8 cellular contexts compared by ENCODE assay signal in the genomic region with DNA sequence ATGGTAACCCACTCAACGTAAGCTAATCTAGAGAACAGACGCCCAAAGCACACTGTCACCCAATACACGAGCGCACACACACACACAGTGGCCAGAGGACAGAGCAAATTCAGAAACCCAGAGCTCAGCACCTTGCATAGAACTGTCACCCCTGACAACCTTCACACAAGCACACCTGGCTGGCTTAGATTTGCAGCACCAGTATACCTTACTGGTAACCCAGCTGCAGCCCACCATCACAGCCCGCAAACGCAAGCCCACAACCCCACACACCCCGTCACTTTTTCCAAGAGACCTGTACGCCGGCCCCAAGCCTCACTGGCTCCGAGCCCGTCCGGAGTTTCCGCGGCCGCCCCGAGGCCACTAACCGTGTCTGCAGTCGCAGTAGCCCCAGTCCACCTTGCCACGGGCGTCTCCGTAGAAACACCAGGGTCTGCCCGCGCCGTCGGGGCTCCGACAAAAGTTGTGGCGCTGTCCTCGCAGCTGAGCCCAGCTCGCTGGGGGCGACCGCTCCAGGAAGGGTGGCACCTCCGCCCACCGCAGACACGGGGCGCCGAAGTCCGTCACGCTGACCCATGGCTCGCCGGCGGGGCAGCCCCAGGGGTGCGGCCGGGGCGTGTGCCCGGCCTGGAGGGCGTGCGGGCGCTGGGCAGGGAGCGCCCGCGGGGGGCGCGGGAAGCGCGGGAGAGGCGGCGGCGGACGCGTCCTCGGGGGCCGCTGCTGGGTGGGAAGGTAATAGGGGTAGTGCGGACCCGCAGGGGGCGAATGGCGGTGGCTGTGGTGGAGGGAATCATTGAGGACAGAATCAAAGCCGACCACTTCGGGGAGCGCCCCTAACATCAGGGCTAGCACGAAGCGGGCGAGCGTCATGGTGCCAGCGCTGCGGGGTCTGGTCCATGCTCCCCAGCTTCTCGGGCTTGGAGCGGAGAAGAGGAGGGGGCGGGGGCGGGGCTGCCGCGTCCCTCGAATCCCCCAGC. TPM values are rescaled to one million over a fixed set of nuclear protein-coding genes. Genes with fewer than 3 reads are reported as not detected.
DNase-seq lines count a peak whose midpoint lies in the region; ATAC-seq, FAIRE-seq and TF ChIP-seq lines count a peak whose summit lies in the region.

No MANE protein-coding gene starts in this region.

- no peaks in the 10 kb centered on the region for H4K20me1 ChIP-seq in osteoblast (ENCODE audit: insufficient read depth, low read length)

- H3K4me1 ChIP-seq in HUES6 (ENCODE audit: control insufficient read depth, insufficient read depth, low read length) (no peaks in the 10 kb centered on the region), osteoblast (ENCODE audit: insufficient read depth, low read length) (peaks cover 16% of the 10 kb centered on the region)

- peak overlapping the region; percentile 28 for H3K9ac ChIP-seq in HUES6 (ENCODE audit: low read length)

- DNase-seq in G401 (ENCODE audit: low spot score): peak; percentile 13
- peak; percentile 5 to 7 for DNase-seq in activated CD4-positive, alpha-beta T cell treated with anti-CD3 and anti-CD28 coated beads, Interleukin-2, amount 50 U/mL, for 48 hours
- DNase-seq in fibroblast of villous mesenchyme (ENCODE audit: low read depth): no peak
- DNase-seq in osteoblast (ENCODE audit: insufficient read length, low spot score, missing footprints): peak; percentile 89
- no peak for DNase-seq in D721Med (ENCODE audit: insufficient read length, low spot score)
- DNase-seq in NCI-H1048 (lab: John Stamatoyannopoulos, UW): no peak

- TF ChIP-seq CTCF in fibroblast of villous mesenchyme (IDR thresholded peaks at IDR 0.05; ENCODE audit: insufficient read depth, low read depth, low read length): no peak
- no peak for TF ChIP-seq CTCF in osteoblast (IDR thresholded peaks at IDR 0.05; ENCODE audit: extremely low read depth, low read depth, low read length)
- no peak for TF ChIP-seq CTCF in D721Med (IDR thresholded peaks at IDR 0.05; ENCODE audit: insufficient read depth, missing control alignments)

- peak overlapping the region; percentile 77 for H2AFZ ChIP-seq in osteoblast (ENCODE audit: low read length)

- in situ Hi-C loops in G401 (cut with HindIII; ENCODE audit: low sequenced_read_pairs): no loop called here

- H3K9me3 ChIP-seq in HUES6 (ENCODE audit: control insufficient read depth, insufficient read depth, low read depth, low read length) (no peaks in the 10 kb centered on the region), osteoblast (ENCODE audit: low read depth, low read length) (no peaks in the 10 kb centered on the region)

- H3K27me3 ChIP-seq in HUES6 (ENCODE audit: control insufficient read depth, insufficient read depth, low read length): peaks cover 26% of the 10 kb centered on the region
- H3K27me3 ChIP-seq in osteoblast (ENCODE audit: insufficient read depth, low read length): peaks cover 5% of the 10 kb centered on the region

- no peak for FAIRE-seq in D721Med (lab: Jason Lieb, UNC)

- H3K36me3 ChIP-seq in HUES6 (ENCODE audit: control insufficient read depth, insufficient read depth, low read length) (no peaks in the 10 kb centered on the region), osteoblast (ENCODE audit: insufficient read depth, low read length) (no peaks in the 10 kb centered on the region)

- H3K27ac ChIP-seq in HUES6 (ENCODE audit: low read depth, low read length) (no peak overlapping the region), osteoblast (ENCODE audit: low read depth, low read length) (peak overlapping the region; percentile 15)

- peak overlapping the region; percentile 96 for H3K4me2 ChIP-seq in osteoblast (ENCODE audit: insufficient read depth, low read length)

- ATAC-seq in GM21526 (IDR thresholded peaks at IDR 0.05; ENCODE audit: low FRiP score, unreplicated experiment): peak; percentile 8

- H3K4me3 ChIP-seq in HUES6 (ENCODE audit: low read depth, low read length) (peak overlapping the region; percentile 73), fibroblast of villous mesenchyme (ENCODE audit: low read depth, low read length) (peak overlapping the region; percentile 49), osteoblast (ENCODE audit: insufficient read depth, low read length) (peak overlapping the region; percentile 84)

- H3K79me2 ChIP-seq in osteoblast (ENCODE audit: insufficient read depth, low read length): peaks cover 23% of the 10 kb centered on the region

RNA-seq across cellular contexts. Expression of a gene that starts 0.7 kb away (rescaled TPM):
- total RNA-seq in G401 (2014; rRNA removed; shearing (Covaris generic)): not detected in 2 replicates
- total RNA-seq in fibroblast of villous mesenchyme: 11.7 and 19.3 TPM in 2 replicates
- total RNA-seq in osteoblast: 8.5 and 9.4 TPM in 2 replicates

Comparison
In these comparisons a context has a peak if more than half of its experiments do, and no peak if none do; other contexts are left out.
1. DNase-seq: peak in G401 (single experiment), activated CD4-positive, alpha-beta T cell treated with anti-CD3 and anti-CD28 coated beads, Interleukin-2, amount 50 U/mL, for 48 hours (2 of 2) and osteoblast (single experiment); none in fibroblast of villous mesenchyme (single experiment), D721Med (single experiment) and NCI-H1048 (single experiment).
2. Peak in every context shown above with its lines, with median percentiles within 50 percentile points of each other: H3K4me3 ChIP-seq.